In the genomic region with DNA sequence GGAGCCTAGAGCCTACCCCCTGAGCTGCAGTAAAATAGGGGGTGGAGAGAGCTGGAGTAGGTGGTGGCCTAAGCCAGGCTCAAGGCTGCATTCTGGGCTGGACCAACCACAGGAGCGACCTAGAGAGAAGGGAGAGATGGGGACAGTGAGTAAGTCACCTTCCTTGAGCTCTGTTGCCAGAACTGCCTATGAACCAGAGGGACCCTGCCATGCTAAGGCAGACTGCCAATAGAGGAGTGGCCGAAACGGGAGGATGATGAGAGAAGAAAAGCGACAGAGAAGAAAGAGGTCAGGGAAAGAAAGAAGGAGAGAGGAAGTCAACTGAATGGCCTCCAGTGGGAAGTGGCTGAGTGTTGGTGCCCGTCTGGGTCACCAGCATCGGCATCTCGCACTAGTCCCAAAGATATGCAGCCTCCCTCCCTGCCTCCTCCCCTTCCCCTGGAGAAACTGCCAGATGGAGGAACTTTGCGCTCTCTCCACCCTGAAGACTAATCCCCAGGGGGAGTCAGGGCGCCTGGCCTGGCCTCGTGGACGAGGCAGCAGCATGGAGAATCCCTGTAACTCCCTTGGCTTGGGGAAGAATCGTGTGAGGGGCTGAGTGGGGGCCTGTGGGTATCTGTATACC, we compare ENCODE assay signal across 9 cellular contexts. TPM values are rescaled to one million over a fixed set of nuclear protein-coding genes. Genes with fewer than 3 reads are reported as not detected.
DNase-seq lines count a peak whose midpoint lies in the region; ATAC-seq and TF ChIP-seq lines count a peak whose summit lies in the region.
"Had no signal": no experiment of that assay in that cellular context is flagged by ENCODE, and none has a peak within 500 bp of the region (broad histone marks: within the 10 kb centered on the region; RNA-seq: fewer than 3 reads in every experiment).

No MANE protein-coding gene starts in this region.

- intact Hi-C loops in CD8-positive, alpha-beta T cell (cut with DNase I, micrococcal nuclease), result loop anchor here (1.0 to 10.0 kb wide), 7 partner anchors 11 to 836 kb away; a partner anchor contains a TSS

- H3K27me3 Mint-ChIP-seq in CD8-positive, alpha-beta T cell (ENCODE audit: low read depth), result no peaks in the 10 kb centered on the region
- no peaks in the 10 kb centered on the region for H3K27me3 Mint-ChIP-seq in central memory CD8-positive, alpha-beta T cell

- POLR2A ChIA-PET in CD8-positive, alpha-beta T cell (lab: Charles Lee), result interaction anchor here (0.5 to 1.4 kb wide), 5 partner anchors 10 to 97 kb away, joined by 3 to 11 read pairs (median 3); no protein-coding TSS in a partner anchor

- peak overlapping the region; percentile 58 for H3K14ac ChIP-seq in trophoblast cell (ENCODE audit: low read length)

- H3K4me3 Mint-ChIP-seq in CD8-positive, alpha-beta T cell, result peak overlapping the region; percentile 86
- peak overlapping the region; percentile 83 for H3K4me3 Mint-ChIP-seq in central memory CD8-positive, alpha-beta T cell

- H3K4me3 ChIP-seq in CD8-positive, alpha-beta T cell (ENCODE audit: low read depth, low read length), result peak overlapping the region; percentile 49
- H3K4me3 ChIP-seq in MM.1S (ENCODE audit: low read length) (peak overlapping the region; percentile 60; the same call in 1 of the 2 replicates), trophoblast cell (ENCODE audit: low read depth, low read length) (no peak overlapping the region)
- H3K4me3 ChIP-seq: cardiac muscle cell had no signal

- no peaks in the 10 kb centered on the region for H4K20me1 ChIP-seq in MM.1S (ENCODE audit: insufficient read depth, low read length)

- H3K23ac ChIP-seq in trophoblast cell (ENCODE audit: low read length), result no peak overlapping the region

- peak overlapping the region; percentile 72 for H2BK12ac ChIP-seq in trophoblast cell (ENCODE audit: low read length)

- no peaks in the 10 kb centered on the region for H3K9me2 ChIP-seq in MM.1S (replicated peaks; ENCODE audit: insufficient read depth, low read length)

- no peaks in the 10 kb centered on the region for H3F3A ChIP-seq in MM.1S (ENCODE audit: insufficient read depth, low read length)

- H4K12ac ChIP-seq in trophoblast cell (ENCODE audit: low read depth, low read length), result no peak overlapping the region

- H3K4me1 ChIP-seq in CD8-positive, alpha-beta T cell (ENCODE audit: insufficient read depth, low read length), result peaks cover 52% of the 10 kb centered on the region
- H3K4me1 ChIP-seq in MM.1S (ENCODE audit: low read length) (peaks cover 40% of the 10 kb centered on the region), trophoblast cell (ENCODE audit: control insufficient read depth in 1 of 2, insufficient read depth in 2 of 2, low read length in 2 of 2) (peaks cover 46 to 52% of the 10 kb centered on the region in 2 experiments)

- peak overlapping the region; percentile 46 for H2BK5ac ChIP-seq in trophoblast cell (ENCODE audit: low read depth, low read length, poor library complexity)

- H2AFZ ChIP-seq in MM.1S (ENCODE audit: low read length) (peak overlapping the region; percentile 83), trophoblast cell (ENCODE audit: insufficient read depth, low read length, poor library complexity) (no peak overlapping the region)

- no peak for TF ChIP-seq CTCF in CD8-positive, alpha-beta T cell (IDR thresholded peaks at IDR 0.05)
- no peak for TF ChIP-seq CTCF in MM.1S (IDR thresholded peaks at IDR 0.05; ENCODE audit: low read length)

- peaks cover 20% of the 10 kb centered on the region for H3K79me1 ChIP-seq in trophoblast cell (ENCODE audit: low read length)

- H3K27ac ChIP-seq in CD8-positive, alpha-beta T cell (ENCODE audit: low read depth, low read length), result peak overlapping the region; percentile 40
- H3K27ac ChIP-seq in MM.1S (ENCODE audit: low read length) (no peak overlapping the region), trophoblast cell (ENCODE audit: low read depth, low read length) (peak overlapping the region; percentile 58)
- H3K27ac ChIP-seq: cardiac muscle cell had no signal

- no peaks in the 10 kb centered on the region for H3K9me3 Mint-ChIP-seq in CD8-positive, alpha-beta T cell
- H3K9me3 Mint-ChIP-seq in central memory CD8-positive, alpha-beta T cell, result no peaks in the 10 kb centered on the region

- H3K36me3 ChIP-seq in CD8-positive, alpha-beta T cell (ENCODE audit: insufficient read depth, low read length), result peaks cover 4% of the 10 kb centered on the region
- H3K36me3 ChIP-seq in MM.1S (replicated peaks; ENCODE audit: insufficient read depth, low read length), result no peaks in the 10 kb centered on the region
- peaks cover 4 to 6% of the 10 kb centered on the region in 2 experiments for H3K36me3 ChIP-seq in trophoblast cell (ENCODE audit: control insufficient read depth in 1 of 2, insufficient read depth in 2 of 2, low read length in 2 of 2)
- H3K36me3 ChIP-seq: cardiac muscle cell had no signal

- ATAC-seq in CD8-positive, alpha-beta T cell, result no peak
- no peak for ATAC-seq in central memory CD8-positive, alpha-beta T cell (replicated peaks; ENCODE audit: extremely low read depth, poor library complexity, severe bottlenecking)
- no peak for ATAC-seq in HG03469 (IDR thresholded peaks at IDR 0.05; ENCODE audit: unreplicated experiment)
- ATAC-seq in GM18867 (IDR thresholded peaks at IDR 0.05; ENCODE audit: unreplicated experiment), result no peak

- H4K8ac ChIP-seq in trophoblast cell (ENCODE audit: low read depth, low read length), result peak overlapping the region; percentile 20

- H3K9ac ChIP-seq in MM.1S (ENCODE audit: low read length) (peak overlapping the region; percentile 37; the same call in 1 of the 2 replicates), trophoblast cell (ENCODE audit: low read length) (no peak overlapping the region)

- H3K4me1 Mint-ChIP-seq in CD8-positive, alpha-beta T cell (ENCODE audit: low read depth), result peaks cover 48% of the 10 kb centered on the region
- peaks cover 53% of the 10 kb centered on the region for H3K4me1 Mint-ChIP-seq in central memory CD8-positive, alpha-beta T cell

- no CpG with 5 or more reads among the region's 12 CpGs for WGBS in trophoblast cell (ENCODE audit: extremely low coverage, insufficient coverage, insufficient read length)

- peak overlapping the region; percentile 94 for H3K27ac Mint-ChIP-seq in CD8-positive, alpha-beta T cell
- peak overlapping the region; percentile 89 for H3K27ac Mint-ChIP-seq in central memory CD8-positive, alpha-beta T cell (ENCODE audit: low read depth)

- H2AK5ac ChIP-seq in trophoblast cell (ENCODE audit: low read length), result peak overlapping the region; percentile 47

- H4K91ac ChIP-seq in trophoblast cell (ENCODE audit: low read depth, low read length), result peak overlapping the region; percentile 77

- peaks cover 15% of the 10 kb centered on the region for H3K36me3 Mint-ChIP-seq in CD8-positive, alpha-beta T cell
- H3K36me3 Mint-ChIP-seq in central memory CD8-positive, alpha-beta T cell (ENCODE audit: insufficient read depth), result peaks cover 14% of the 10 kb centered on the region

- H3K4me2 ChIP-seq in MM.1S (ENCODE audit: low read depth, low read length) (peak overlapping the region; percentile 95), trophoblast cell (ENCODE audit: low read length) (peak overlapping the region; percentile 39)

- no peaks in the 10 kb centered on the region for H3K27me3 ChIP-seq in CD8-positive, alpha-beta T cell (ENCODE audit: insufficient read depth, low read length)
- no peaks in the 10 kb centered on the region for H3K27me3 ChIP-seq in MM.1S (replicated peaks; ENCODE audit: insufficient read depth, low read length)
- no peaks in the 10 kb centered on the region for H3K27me3 ChIP-seq in trophoblast cell (ENCODE audit: insufficient read depth, low read length)
- H3K27me3 ChIP-seq: cardiac muscle cell had no signal

- peak overlapping the region; percentile 77 for H3K18ac ChIP-seq in trophoblast cell (ENCODE audit: low read length)

- peak overlapping the region; percentile 3 for H3K4ac ChIP-seq in trophoblast cell (ENCODE audit: low read depth, low read length)

- CTCF ChIA-PET in CD8-positive, alpha-beta T cell (lab: Charles Lee), result interaction anchor here (0.7 to 6.6 kb wide), 17 partner anchors 9 to 471 kb away, joined by 3 to 129 read pairs (median 4); a partner anchor contains a TSS

- peak overlapping the region; percentile 46 for H2BK120ac ChIP-seq in trophoblast cell (ENCODE audit: insufficient read depth, low read length, poor library complexity)

- no peak for DNase-seq in CD8-positive, alpha-beta T cell
- DNase-seq in MM.1S (no peak), trophoblast cell (no peak), NCI-H2029 (lab: John Stamatoyannopoulos, UW) (no peak), GOT3 (lab: John Stamatoyannopoulos, UW) (no peak)
- no peak for DNase-seq in central memory CD8-positive, alpha-beta T cell (ENCODE audit: low spot score in 2 of 2)

- no peaks in the 10 kb centered on the region for H3K9me3 ChIP-seq in CD8-positive, alpha-beta T cell (ENCODE audit: low read length)
- no peaks in the 10 kb centered on the region for H3K9me3 ChIP-seq in MM.1S (replicated peaks; ENCODE audit: insufficient read depth, low read length)
- no peaks in the 10 kb centered on the region for H3K9me3 ChIP-seq in trophoblast cell (ENCODE audit: insufficient read depth, low read depth, low read length)

- peaks cover 4% of the 10 kb centered on the region; the same call in 1 of the 2 replicates for H3K79me2 ChIP-seq in MM.1S (ENCODE audit: low read length)
- peaks cover 2% of the 10 kb centered on the region for H3K79me2 ChIP-seq in trophoblast cell (ENCODE audit: control insufficient read depth, insufficient read depth, low read length, poor library complexity)

RNA-seq across cellular contexts. Expression of a gene that starts 28.8 kb away (rescaled TPM):
- 10 to 100 TPM; 11.7 to 13.8 TPM for total RNA-seq in CD8-positive, alpha-beta T cell
- polyA plus RNA-seq in trophoblast cell (2013), result 26.2 and 27.5 TPM in 2 replicates
